ENCODE assay signal across 1 cellular context in the genomic region with DNA sequence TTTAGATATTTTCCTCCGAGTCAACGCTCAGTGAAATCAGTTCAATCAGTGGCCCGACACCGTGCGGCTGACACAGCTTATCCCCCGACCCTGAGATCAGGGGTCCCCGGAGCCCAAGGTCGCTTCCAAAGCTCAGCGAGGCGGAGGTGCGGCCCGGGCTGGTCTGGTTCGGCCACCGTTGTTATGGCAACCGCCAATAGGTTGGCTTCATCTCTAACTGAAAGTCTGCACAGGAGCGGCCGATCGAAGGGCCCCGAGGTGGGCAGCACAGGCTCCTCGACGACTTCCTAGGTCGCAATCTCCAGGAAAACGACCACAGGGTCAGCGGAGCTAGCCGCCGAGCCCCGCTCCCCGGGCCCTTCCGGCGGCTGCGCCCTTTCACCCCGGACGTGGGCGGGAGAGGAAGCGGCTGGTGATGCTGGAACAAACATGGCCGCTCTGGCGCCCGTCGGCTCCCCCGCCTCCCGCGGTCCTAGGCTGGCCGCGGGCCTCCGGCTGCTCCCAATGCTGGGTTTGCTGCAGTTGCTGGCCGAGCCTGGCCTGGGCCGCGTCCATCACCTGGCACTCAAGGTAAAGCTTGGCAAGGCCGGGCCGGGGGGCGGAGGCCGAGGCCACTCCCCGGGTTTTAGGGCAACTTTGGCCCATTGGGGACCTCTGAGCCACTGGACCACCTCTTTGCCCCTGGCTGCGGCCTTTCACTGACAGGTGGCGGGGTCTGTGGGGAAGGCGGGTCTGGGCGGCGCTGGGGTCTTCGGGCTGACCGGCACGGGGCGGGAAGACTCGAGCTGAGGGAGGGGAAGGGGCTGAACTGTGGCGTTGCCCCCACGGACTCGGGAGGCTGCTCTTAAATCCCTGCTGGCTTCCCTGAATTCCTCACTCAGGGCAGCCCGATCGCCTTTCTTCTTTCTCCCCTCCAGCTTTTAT.
TF ChIP-seq lines count a peak whose summit lies in the region.

Gene GPR107, plus strand, starts transcription at position 403 of the 924 bp plus-strand sequence. Its CDS starts 27 bp downstream, at position 430.

TF ChIP-seq in HepG2, 621 proteins besides CTCF, POLR2A, EP300 and RAD21 (continued from another document and continues in another):
- TF ChIP-seq, protein P1, sequence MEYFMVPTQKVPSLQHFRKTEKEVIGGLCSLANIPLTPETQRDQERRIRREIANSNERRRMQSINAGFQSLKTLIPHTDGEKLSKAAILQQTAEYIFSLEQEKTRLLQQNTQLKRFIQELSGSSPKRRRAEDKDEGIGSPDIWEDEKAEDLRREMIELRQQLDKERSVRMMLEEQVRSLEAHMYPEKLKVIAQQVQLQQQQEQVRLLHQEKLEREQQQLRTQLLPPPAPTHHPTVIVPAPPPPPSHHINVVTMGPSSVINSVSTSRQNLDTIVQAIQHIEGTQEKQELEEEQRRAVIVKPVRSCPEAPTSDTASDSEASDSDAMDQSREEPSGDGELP (IDR thresholded peaks at IDR 0.05; ENCODE audit: borderline replicate concordance, low read depth) = peak; percentile 58; the same call in 1 of the 2 replicates
- TF ChIP-seq ZNF709 (CRISPR knock-in tag; IDR thresholded peaks at IDR 0.05) (0 out of 2 replicates have a peak, but pooled peaks have one; percentile 72), CHD4 (IDR thresholded peaks at IDR 0.05; ENCODE audit: borderline replicate concordance, low read length) (no peak), THRA (CRISPR knock-in tag; IDR thresholded peaks at IDR 0.05; ENCODE audit: borderline replicate concordance) (0 out of 2 replicates have a peak, but pooled peaks have one; percentile 37), NR3C1 (CRISPR knock-in tag; IDR thresholded peaks at IDR 0.05) (0 out of 2 replicates have a peak, but pooled peaks have one; percentile 21), SALL1 (CRISPR knock-in tag; IDR thresholded peaks at IDR 0.05) (peak; percentile 77), ZNF775 (CRISPR knock-in tag; IDR thresholded peaks at IDR 0.05; ENCODE audit: borderline replicate concordance) (no peak), BORCS8-MEF2B (CRISPR knock-in tag; IDR thresholded peaks at IDR 0.05) (no peak; the same call in 1 of the 2 replicates), TRIM22 (IDR thresholded peaks at IDR 0.05) (no peak), ZNF205 (CRISPR knock-in tag; IDR thresholded peaks at IDR 0.05) (peak; percentile 31; the same call in 1 of the 2 replicates), ZNF841 (CRISPR knock-in tag; IDR thresholded peaks at IDR 0.05; ENCODE audit: borderline replicate concordance) (peak; percentile 28; the same call in 1 of the 2 replicates), NCOA5 (CRISPR knock-in tag; IDR thresholded peaks at IDR 0.05) (no peak), SUZ12 (IDR thresholded peaks at IDR 0.05; ENCODE audit: low read depth, low read length) (no peak), AKNA (CRISPR knock-in tag; IDR thresholded peaks at IDR 0.05; ENCODE audit: borderline replicate concordance) (no peak), PCBP2 (optimal IDR thresholded peaks at IDR 0.05; ENCODE audit: low read depth, low read length, poor library complexity, severe bottlenecking) (no peak), ZIK1 (CRISPR knock-in tag; IDR thresholded peaks at IDR 0.05; ENCODE audit: borderline replicate concordance, low read depth) (no peak), CBX2 (IDR thresholded peaks at IDR 0.05; ENCODE audit: low read depth, low read length) (no peak), CBX2 (CRISPR knock-in tag; IDR thresholded peaks at IDR 0.05; ENCODE audit: low read depth) (no peak), KDM4B (CRISPR knock-in tag; IDR thresholded peaks at IDR 0.05) (no peak; the same call in 1 of the 2 replicates), YEATS2 (CRISPR knock-in tag; IDR thresholded peaks at IDR 0.05; ENCODE audit: borderline replicate concordance) (peak; percentile 74), AKAP8 (CRISPR knock-in tag; IDR thresholded peaks at IDR 0.05) (no peak), ZNF878 (CRISPR knock-in tag; IDR thresholded peaks at IDR 0.05) (no peak), ZNF670 (CRISPR knock-in tag; IDR thresholded peaks at IDR 0.05; ENCODE audit: borderline replicate concordance) (no peak), ZBTB37 (CRISPR knock-in tag; IDR thresholded peaks at IDR 0.05) (no peak; the same call in 1 of the 2 replicates), PRMT3 (CRISPR knock-in tag; IDR thresholded peaks at IDR 0.05; ENCODE audit: borderline replicate concordance, low read depth) (no peak), MLLT10 (CRISPR knock-in tag; IDR thresholded peaks at IDR 0.05) (no peak), ZNF484 (CRISPR knock-in tag; IDR thresholded peaks at IDR 0.05; ENCODE audit: borderline replicate concordance, low read depth) (0 out of 2 replicates have a peak, but pooled peaks have one; percentile 37), REL (CRISPR knock-in tag; conservative IDR thresholded peaks at IDR 0.05) (no peak), ZFX (CRISPR knock-in tag; IDR thresholded peaks at IDR 0.05; ENCODE audit: low read depth) (peak; percentile 95), ZFP36L1 (CRISPR knock-in tag; IDR thresholded peaks at IDR 0.05) (0 out of 2 replicates have a peak, but pooled peaks have one; percentile 26), ZBTB7A (CRISPR knock-in tag; IDR thresholded peaks at IDR 0.05) (peak; percentile 61), ZNF629 (CRISPR knock-in tag; conservative IDR thresholded peaks at IDR 0.05) (no peak)
- TF ChIP-seq, protein P2, sequence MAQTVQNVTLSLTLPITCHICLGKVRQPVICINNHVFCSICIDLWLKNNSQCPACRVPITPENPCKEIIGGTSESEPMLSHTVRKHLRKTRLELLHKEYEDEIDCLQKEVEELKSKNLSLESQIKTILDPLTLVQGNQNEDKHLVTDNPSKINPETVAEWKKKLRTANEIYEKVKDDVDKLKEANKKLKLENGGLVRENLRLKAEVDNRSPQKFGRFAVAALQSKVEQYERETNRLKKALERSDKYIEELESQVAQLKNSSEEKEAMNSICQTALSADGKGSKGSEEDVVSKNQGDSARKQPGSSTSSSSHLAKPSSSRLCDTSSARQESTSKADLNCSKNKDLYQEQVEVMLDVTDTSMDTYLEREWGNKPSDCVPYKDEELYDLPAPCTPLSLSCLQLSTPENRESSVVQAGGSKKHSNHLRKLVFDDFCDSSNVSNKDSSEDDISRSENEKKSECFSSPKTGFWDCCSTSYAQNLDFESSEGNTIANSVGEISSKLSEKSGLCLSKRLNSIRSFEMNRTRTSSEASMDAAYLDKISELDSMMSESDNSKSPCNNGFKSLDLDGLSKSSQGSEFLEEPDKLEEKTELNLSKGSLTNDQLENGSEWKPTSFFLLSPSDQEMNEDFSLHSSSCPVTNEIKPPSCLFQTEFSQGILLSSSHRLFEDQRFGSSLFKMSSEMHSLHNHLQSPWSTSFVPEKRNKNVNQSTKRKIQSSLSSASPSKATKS (CRISPR knock-in tag; IDR thresholded peaks at IDR 0.05) = no peak
- TF ChIP-seq, protein P3, sequence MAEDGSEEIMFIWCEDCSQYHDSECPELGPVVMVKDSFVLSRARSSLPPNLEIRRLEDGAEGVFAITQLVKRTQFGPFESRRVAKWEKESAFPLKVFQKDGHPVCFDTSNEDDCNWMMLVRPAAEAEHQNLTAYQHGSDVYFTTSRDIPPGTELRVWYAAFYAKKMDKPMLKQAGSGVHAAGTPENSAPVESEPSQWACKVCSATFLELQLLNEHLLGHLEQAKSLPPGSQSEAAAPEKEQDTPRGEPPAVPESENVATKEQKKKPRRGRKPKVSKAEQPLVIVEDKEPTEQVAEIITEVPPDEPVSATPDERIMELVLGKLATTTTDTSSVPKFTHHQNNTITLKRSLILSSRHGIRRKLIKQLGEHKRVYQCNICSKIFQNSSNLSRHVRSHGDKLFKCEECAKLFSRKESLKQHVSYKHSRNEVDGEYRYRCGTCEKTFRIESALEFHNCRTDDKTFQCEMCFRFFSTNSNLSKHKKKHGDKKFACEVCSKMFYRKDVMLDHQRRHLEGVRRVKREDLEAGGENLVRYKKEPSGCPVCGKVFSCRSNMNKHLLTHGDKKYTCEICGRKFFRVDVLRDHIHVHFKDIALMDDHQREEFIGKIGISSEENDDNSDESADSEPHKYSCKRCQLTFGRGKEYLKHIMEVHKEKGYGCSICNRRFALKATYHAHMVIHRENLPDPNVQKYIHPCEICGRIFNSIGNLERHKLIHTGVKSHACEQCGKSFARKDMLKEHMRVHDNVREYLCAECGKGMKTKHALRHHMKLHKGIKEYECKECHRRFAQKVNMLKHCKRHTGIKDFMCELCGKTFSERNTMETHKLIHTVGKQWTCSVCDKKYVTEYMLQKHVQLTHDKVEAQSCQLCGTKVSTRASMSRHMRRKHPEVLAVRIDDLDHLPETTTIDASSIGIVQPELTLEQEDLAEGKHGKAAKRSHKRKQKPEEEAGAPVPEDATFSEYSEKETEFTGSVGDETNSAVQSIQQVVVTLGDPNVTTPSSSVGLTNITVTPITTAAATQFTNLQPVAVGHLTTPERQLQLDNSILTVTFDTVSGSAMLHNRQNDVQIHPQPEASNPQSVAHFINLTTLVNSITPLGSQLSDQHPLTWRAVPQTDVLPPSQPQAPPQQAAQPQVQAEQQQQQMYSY (CRISPR knock-in tag; IDR thresholded peaks at IDR 0.05) = no peak
- TF ChIP-seq, protein P4, sequence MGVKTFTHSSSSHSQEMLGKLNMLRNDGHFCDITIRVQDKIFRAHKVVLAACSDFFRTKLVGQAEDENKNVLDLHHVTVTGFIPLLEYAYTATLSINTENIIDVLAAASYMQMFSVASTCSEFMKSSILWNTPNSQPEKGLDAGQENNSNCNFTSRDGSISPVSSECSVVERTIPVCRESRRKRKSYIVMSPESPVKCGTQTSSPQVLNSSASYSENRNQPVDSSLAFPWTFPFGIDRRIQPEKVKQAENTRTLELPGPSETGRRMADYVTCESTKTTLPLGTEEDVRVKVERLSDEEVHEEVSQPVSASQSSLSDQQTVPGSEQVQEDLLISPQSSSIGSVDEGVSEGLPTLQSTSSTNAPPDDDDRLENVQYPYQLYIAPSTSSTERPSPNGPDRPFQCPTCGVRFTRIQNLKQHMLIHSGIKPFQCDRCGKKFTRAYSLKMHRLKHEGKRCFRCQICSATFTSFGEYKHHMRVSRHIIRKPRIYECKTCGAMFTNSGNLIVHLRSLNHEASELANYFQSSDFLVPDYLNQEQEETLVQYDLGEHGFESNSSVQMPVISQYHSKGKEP (CRISPR knock-in tag; IDR thresholded peaks at IDR 0.05) = no peak
